ENCODE assay signal across 30 cellular contexts in the genomic region with DNA sequence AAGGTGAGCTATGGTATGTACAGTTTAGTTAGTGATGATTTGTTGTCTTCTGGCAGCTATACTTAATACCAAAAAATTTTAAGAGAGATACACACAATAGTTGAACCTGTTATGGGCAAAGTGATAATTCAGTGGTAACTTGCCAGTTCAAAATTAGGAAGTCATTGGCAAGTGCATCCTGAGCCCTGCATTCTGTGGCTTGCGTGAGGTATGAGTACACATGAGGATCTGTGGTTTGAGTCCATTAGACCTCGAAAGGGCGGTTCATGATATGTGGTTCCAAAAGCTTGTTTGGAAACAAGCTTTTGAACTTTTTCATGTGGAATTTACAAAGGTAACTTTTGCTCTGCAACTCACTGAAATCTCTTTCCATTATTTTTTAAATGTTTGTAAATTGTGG. TPM values are rescaled to one million over a fixed set of nuclear protein-coding genes. Genes with fewer than 3 reads are reported as not detected.
"Had no signal": no experiment of that assay in that cellular context is flagged by ENCODE, and none has a peak within 500 bp of the region (broad histone marks: within the 10 kb centered on the region; RNA-seq: fewer than 3 reads in every experiment).

No MANE protein-coding gene starts in this region.

- H3K4me3 ChIP-seq: ascending aorta, cardiac muscle cell, colonic mucosa, SJSA1 had no signal

- DNase-seq: activated B cell treated with CpG ODN at 0.5 μM for 24 hours; activated CD4-positive, alpha-beta memory T cell treated with anti-CD3 and anti-CD28 coated beads for 36 hours; activated CD4-positive, alpha-beta T cell treated with anti-CD3 and anti-CD28 coated beads for 4 hours; activated CD4-positive, alpha-beta T cell treated with anti-CD3 and anti-CD28 coated beads, Interleukin-2, amount 50 U/mL, for 1 hour; activated CD4-positive, CD25-positive, alpha-beta regulatory T cell treated with anti-CD3 and anti-CD28 coated beads, Interleukin-2, amount 50 U/mL, for 72 hours; activated CD8-positive, alpha-beta memory T cell treated with anti-CD3 and anti-CD28 coated beads, Interleukin-2, amount 50 U/mL, for 4 hours; activated effector memory CD4-positive, alpha-beta T cell treated with Interleukin-2 at 50 U/mL for 16 hours; activated naive CD4-positive, alpha-beta T cell; activated naive CD4-positive, alpha-beta T cell treated with anti-CD3 and anti-CD28 coated beads, Interleukin-2, amount 50 U/mL, for 16 hours; activated naive CD8-positive, alpha-beta T cell treated with anti-CD3 and anti-CD28 coated beads for 36 hours; activated T-cell treated with anti-CD3 and anti-CD28 coated beads, Interleukin-2, amount 50 U/mL, for 48 hours; amygdala; colonic mucosa; MM.1S; NCI-H1092; NCI-H1436 treated with DMSO at 0.1 percent for 48 hours; NCI-H1694 treated with DMSO at 0.1 percent for 48 hours; NCI-H2029; NCI-H345; NCI-H524 treated with DMSO at 0.1 percent for 48 hours; SHP77 treated with DMSO at 0.1 percent for 48 hours; SW 1271; T-helper 1 cell; T-helper 9 cell had no signal

- H3K4me1 ChIP-seq: ascending aorta, colonic mucosa had no signal

- H3K27ac ChIP-seq: ascending aorta, colonic mucosa, SJSA1 had no signal

- H3K9me3 ChIP-seq: ascending aorta, colonic mucosa, SJSA1 had no signal

- ATAC-seq: Panc1, SK-N-SH treated with all-trans-retinoic acid at 6 μM for 48 hours had no signal

- H3K27me3 ChIP-seq: ascending aorta, cardiac muscle cell, colonic mucosa, SJSA1 had no signal

RNA-seq across cellular contexts. Expression of a gene that starts 47.0 kb away (rescaled TPM):
- total RNA-seq: RPMI7951, SJSA1 had no signal
- polyA plus RNA-seq: cardiac muscle cell had no signal
